8 cellular contexts compared by ENCODE assay signal in genomic region chr1:181033799-181034391, GRCh38. TPM values are rescaled to one million over a fixed set of nuclear protein-coding genes. Genes with fewer than 3 reads are reported as not detected.
DNase-seq lines count a peak whose midpoint lies in the region; TF ChIP-seq lines count a peak whose summit lies in the region.

Gene MR1 (plus strand): TSS chr1:181033983. CDS start chr1:181034008, 25 bp downstream.

- H2AFZ ChIP-seq in ACC112 (ENCODE audit: low read length, unreplicated experiment): peak within 1 kb of the TSS; percentile 76

- CTCF ChIA-PET in GM10248 (lab: Yijun Ruan, JAX) (interaction anchor here (0.7 to 17.3 kb wide), 6 partner anchors 8 to 132 kb away, joined by 3 to 300 read pairs (median 8); partner anchors contain the start of gene STX6), HEK293 (lab: Yijun Ruan, JAX) (interaction anchor here (0.7 to 2.3 kb wide), 6 partner anchors 10 to 152 kb away, joined by 3 to 12 read pairs (median 4); no protein-coding TSS in a partner anchor)

- peaks cover 19% of the 10 kb centered on the region for H3K4me1 ChIP-seq in ACC112 (ENCODE audit: control insufficient read depth, insufficient read depth, low read length, unreplicated experiment)
- no peaks in the 10 kb centered on the region for H3K4me1 ChIP-seq in HEK293 (ENCODE audit: control insufficient read depth, insufficient read depth, low read length)
- peaks cover 26 to 27% of the 10 kb centered on the region in 2 donors for H3K4me1 ChIP-seq in thyroid gland

- no peaks in the 10 kb centered on the region for H3K27me3 ChIP-seq in ACC112 (ENCODE audit: insufficient read depth, low read length)
- H3K27me3 ChIP-seq in MG63: no peaks in the 10 kb centered on the region
- H3K27me3 ChIP-seq in thyroid gland: no peaks in the 10 kb centered on the region

- peak; percentile 86 for DNase-seq in GM10248 (ENCODE audit: extremely low spot score)
- DNase-seq in MG63: peak; percentile 22
- DNase-seq in T-helper 2 cell: peak in 3 of 5 experiments; percentile 21 to 95 (median 82)
- DNase-seq in dermis microvascular lymphatic vessel endothelial cell (ENCODE audit: low read depth in 2 of 2): peak; percentile 64 to 76
- DNase-seq in medulla oblongata (ENCODE audit: extremely low spot score): peak; percentile 93
- DNase-seq in thyroid gland: peak; percentile 23 to 34

- H3K79me2 ChIP-seq in ACC112 (ENCODE audit: control insufficient read depth, insufficient read depth, low read length, unreplicated experiment): peaks cover 7% of the 10 kb centered on the region

- POLR2A ChIA-PET in GM10248 (lab: Yijun Ruan, JAX) (interaction anchor here (1.3 to 4.1 kb wide), 3 partner anchors 9 to 56 kb away, joined by 4 to 14 read pairs (median 9); partner anchors contain the start of genes IER5 and STX6), HEK293 (lab: Yijun Ruan, JAX) (interaction anchor here (1.2 to 6.3 kb wide), 4 partner anchors 9 to 66 kb away, joined by 3 to 40 read pairs (median 6); partner anchors contain the start of genes IER5 and STX6)

- H3K9me3 ChIP-seq in HEK293 (ENCODE audit: control insufficient read depth, insufficient read depth, low read depth, low read length): no peaks in the 10 kb centered on the region
- H3K9me3 ChIP-seq in MG63: no peaks in the 10 kb centered on the region
- no peaks in the 10 kb centered on the region for H3K9me3 ChIP-seq in thyroid gland

- intact Hi-C loops in thyroid gland (cut with DNase I): no loop called here

- peak in 1 of 2 donors; percentile 83 for TF ChIP-seq POLR2A in thyroid gland (IDR thresholded peaks at IDR 0.05)

- peak within 1 kb of the TSS; percentile 92 for H3K4me3 ChIP-seq in ACC112 (ENCODE audit: low read depth, low read length)
- peak within 1 kb of the TSS; percentile 54 for H3K4me3 ChIP-seq in HEK293 (ENCODE audit: low read depth, low read length)
- H3K4me3 ChIP-seq in MG63: peak within 1 kb of the TSS; percentile 49
- peak within 1 kb of the TSS in 2 of 3 donors; percentile 13 to 34 for H3K4me3 ChIP-seq in thyroid gland (replicated peaks in 1 of 3)

- H3K36me3 ChIP-seq in ACC112 (ENCODE audit: insufficient read depth, low read length): no peaks in the 10 kb centered on the region
- H3K36me3 ChIP-seq in HEK293 (ENCODE audit: control insufficient read depth in 2 of 2, insufficient read depth in 1 of 2, low read length in 2 of 2): no peaks in the 10 kb centered on the region
- no peaks in the 10 kb centered on the region for H3K36me3 ChIP-seq in MG63
- H3K36me3 ChIP-seq in thyroid gland: no peaks in the 10 kb centered on the region

- no peak for TF ChIP-seq CTCF in GM10248 (IDR thresholded peaks at IDR 0.05; ENCODE audit: control extremely low read depth, extremely low read depth, low read depth, missing control alignments)
- no peak for TF ChIP-seq CTCF in HEK293 (tag by site-specific recombination; IDR thresholded peaks at IDR 0.05)
- TF ChIP-seq CTCF in thyroid gland (IDR thresholded peaks at IDR 0.05): no peak

- H3K27ac ChIP-seq in ACC112 (ENCODE audit: low read depth, low read length): peak within 1 kb of the TSS; percentile 78
- H3K27ac ChIP-seq in HEK293 (ENCODE audit: extremely low read depth, low read depth, low read length): peak within 1 kb of the TSS; percentile 43
- H3K27ac ChIP-seq in thyroid gland: peak within 1 kb of the TSS; percentile 88 to 98 (median 91)

- WGBS in thyroid gland, 2 donors: 12 to 18% methylated on average over 9 of the region's 9 CpGs

TF ChIP-seq in HEK293, 187 proteins besides CTCF, POLR2A, EP300 and RAD21:
- TF ChIP-seq ZNF76 (tag by site-specific recombination; IDR thresholded peaks at IDR 0.05; ENCODE audit: borderline replicate concordance, low read depth) (peak; percentile 49; the same call in 1 of the 2 replicates), ZNF645 (tag by site-specific recombination; IDR thresholded peaks at IDR 0.05) (no peak), ZNF660 (tag by site-specific recombination; IDR thresholded peaks at IDR 0.05) (0 out of 2 replicates have a peak, but pooled peaks have one; percentile 12), ZBTB20 (tag by site-specific recombination; IDR thresholded peaks at IDR 0.05) (0 out of 2 replicates have a peak, but pooled peaks have one; percentile 7), ZNF629 (tag by site-specific recombination; IDR thresholded peaks at IDR 0.05) (peak; percentile 41; the same call in 1 of the 2 replicates), ZBTB17 (tag by site-specific recombination; IDR thresholded peaks at IDR 0.05) (peak; percentile 83), PRDM1 (tag by site-specific recombination; IDR thresholded peaks at IDR 0.05) (peak; percentile 56), ZNF335 (tag by site-specific recombination; conservative IDR thresholded peaks at IDR 0.05) (peak; percentile 35; the same call in 1 of the 2 replicates)
- TF ChIP-seq, protein P1, sequence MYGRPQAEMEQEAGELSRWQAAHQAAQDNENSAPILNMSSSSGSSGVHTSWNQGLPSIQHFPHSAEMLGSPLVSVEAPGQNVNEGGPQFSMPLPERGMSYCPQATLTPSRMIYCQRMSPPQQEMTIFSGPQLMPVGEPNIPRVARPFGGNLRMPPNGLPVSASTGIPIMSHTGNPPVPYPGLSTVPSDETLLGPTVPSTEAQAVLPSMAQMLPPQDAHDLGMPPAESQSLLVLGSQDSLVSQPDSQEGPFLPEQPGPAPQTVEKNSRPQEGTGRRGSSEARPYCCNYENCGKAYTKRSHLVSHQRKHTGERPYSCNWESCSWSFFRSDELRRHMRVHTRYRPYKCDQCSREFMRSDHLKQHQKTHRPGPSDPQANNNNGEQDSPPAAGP (tag by site-specific recombination; IDR thresholded peaks at IDR 0.05): no peak

RNA-seq across cellular contexts. Expression of gene MR1, which starts in this region (rescaled TPM):
- 7.6 and 15.3 TPM in 2 replicates for total RNA-seq in MG63 (2014; rRNA removed; shearing (Covaris generic); ENCODE audit: low replicate concordance)
- total RNA-seq in dermis microvascular lymphatic vessel endothelial cell (1.5 and 1.9 TPM in 2 replicates), thyroid gland (10 to 100 TPM; 21.9 to 32.2 (median 25.2) TPM)

Comparison
In these comparisons a context has a peak if more than half of its experiments do, and no peak if none do; other contexts are left out.
1. Peak in every context shown above with its lines: DNase-seq, H3K4me3 ChIP-seq and H3K27ac ChIP-seq.
2. H3K4me3 ChIP-seq: peak in every context shown above with its lines; median percentile 92 in ACC112; 54 in HEK293; 49 in MG63; 24 in thyroid gland.
3. DNase-seq: peak in every context shown above with its lines; median percentile 93 in medulla oblongata; 86 in GM10248; 82 in T-helper 2 cell; 70 in dermis microvascular lymphatic vessel endothelial cell; 28 in thyroid gland; 22 in MG63.